1 cellular context compared by ENCODE assay signal in genomic region chr2:113150258-113150601, GRCh38.
TF ChIP-seq lines count a peak whose summit lies in the region.

No MANE protein-coding gene starts in this region.

TF ChIP-seq in liver, 16 proteins besides CTCF, POLR2A, EP300 and RAD21 (continued from another document):
- peak; percentile 58 to 94 for TF ChIP-seq HNF4A (conservative IDR thresholded peaks at IDR 0.05)
- TF ChIP-seq REST (IDR thresholded peaks at IDR 0.05), result no peak
- no peak for TF ChIP-seq FOXA2 (IDR thresholded peaks at IDR 0.05)
- TF ChIP-seq FOXA1 (IDR thresholded peaks at IDR 0.05), result no peak
- no peak for TF ChIP-seq NR2F2 (IDR thresholded peaks at IDR 0.05)
- TF ChIP-seq SP1 (IDR thresholded peaks at IDR 0.05), result peak; percentile 96
- TF ChIP-seq RXRA (IDR thresholded peaks at IDR 0.05), result peak in 1 of 2 donors; percentile 56
- TF ChIP-seq TAF1 (conservative IDR thresholded peaks at IDR 0.05), result no peak
